ENCODE assay signal across 20 cellular contexts in the genomic region with DNA sequence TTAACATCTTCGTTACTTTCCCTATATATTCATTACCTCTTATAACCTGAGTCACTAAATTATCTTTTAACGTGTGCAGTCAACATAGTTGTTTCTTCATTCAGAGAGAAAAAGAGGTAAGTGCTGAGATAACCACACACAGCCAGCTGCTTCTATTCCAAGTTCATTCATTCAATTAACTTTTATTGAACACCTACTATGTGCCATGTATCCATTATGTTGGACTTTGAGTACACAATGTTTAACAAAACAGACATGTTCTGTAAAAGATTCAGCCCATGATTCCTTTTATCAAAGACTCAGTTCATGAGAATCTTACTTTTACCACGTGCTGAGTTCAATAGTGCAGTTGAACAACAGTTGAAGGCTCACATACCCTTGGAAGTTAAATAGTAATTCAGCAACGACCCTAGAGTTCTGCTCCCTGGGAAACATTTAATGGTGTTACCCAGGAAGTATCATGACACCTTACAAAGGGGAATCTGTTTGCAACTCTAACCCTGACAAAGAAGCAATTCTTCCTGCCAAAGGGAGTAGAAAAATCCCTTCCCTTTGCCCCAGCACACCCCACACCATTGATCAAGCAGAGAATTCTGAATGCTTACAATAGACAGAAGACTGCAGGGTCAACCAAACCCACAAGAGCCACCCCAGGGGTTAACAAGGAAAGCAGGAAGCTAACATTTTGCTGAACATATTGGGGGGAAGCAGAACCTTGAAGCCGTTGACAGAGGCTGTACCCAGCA.
DNase-seq lines count a peak whose midpoint lies in the region; ATAC-seq and TF ChIP-seq lines count a peak whose summit lies in the region.
"Had no signal": no experiment of that assay in that cellular context is flagged by ENCODE, and none has a peak within 500 bp of the region (broad histone marks: within the 10 kb centered on the region; RNA-seq: fewer than 3 reads in every experiment).

No MANE protein-coding gene starts in this region.

- TF ChIP-seq CTCF in epithelial cell of proximal tubule (conservative IDR thresholded peaks at IDR 0.05; ENCODE audit: low read depth, low read length) (no peak), nephron (IDR thresholded peaks at IDR 0.05; ENCODE audit: unreplicated experiment in 3 of 3) (no peak), MCF 10A (IDR thresholded peaks at IDR 0.05; ENCODE audit: unreplicated experiment) (no peak)

- intact Hi-C loops in MCF 10A (cut with micrococcal nuclease) = no loop called here

- no peak overlapping the region for H3K4me3 Mint-ChIP-seq in nephron
- no peak overlapping the region for H3K4me3 Mint-ChIP-seq in MCF 10A (ENCODE audit: unreplicated experiment)
- H3K4me3 Mint-ChIP-seq: CD4-positive, alpha-beta memory T cell had no signal

- H3K27me3 Mint-ChIP-seq in nephron (ENCODE audit: low read depth) = no peaks in the 10 kb centered on the region
- H3K27me3 Mint-ChIP-seq in MCF 10A (ENCODE audit: insufficient read depth, unreplicated experiment) = peaks cover 3% of the 10 kb centered on the region
- H3K27me3 Mint-ChIP-seq: CD4-positive, alpha-beta memory T cell had no signal

- no peak overlapping the region for H3K4me3 ChIP-seq in epithelial cell of proximal tubule (ENCODE audit: low read depth, low read length)
- H3K4me3 ChIP-seq: GM23248 had no signal

- POLR2A ChIA-PET in MCF 10A (lab: Yijun Ruan, JAX) = no interaction called here

- DNase-seq in AG08395 (ENCODE audit: low spot score) (peak; percentile 1), RPMI7951 (ENCODE audit: low read depth) (peak; percentile 50), epithelial cell of proximal tubule (ENCODE audit: low read depth) (peak; percentile 43), MCF 10A (ENCODE audit: unreplicated experiment) (no peak), DMS153 (lab: John Stamatoyannopoulos, UW) (no peak)
- no peak for DNase-seq in activated T-cell treated with anti-CD3 and anti-CD28 coated beads, Interleukin-2, amount 50 U/mL, for 48 hours
- DNase-seq: 8988T; CD4-positive, alpha-beta memory T cell; DMS79 treated with DMSO at 0.1 percent for 48 hours; GM23248; MM.1S; NCI-H1092 treated with DMSO at 0.1 percent for 48 hours; NCI-H1694; NCI-H2107; NCI-H2227 treated with DMSO at 0.1 percent for 48 hours; NCI-H524; Right ventricle myocardium superior had no signal

- H3K36me3 Mint-ChIP-seq in nephron (ENCODE audit: low read depth) = peaks cover 3% of the 10 kb centered on the region
- H3K36me3 Mint-ChIP-seq in MCF 10A (ENCODE audit: insufficient read depth, unreplicated experiment) = no peaks in the 10 kb centered on the region
- H3K36me3 Mint-ChIP-seq: CD4-positive, alpha-beta memory T cell had no signal

- CTCF ChIA-PET in MCF 10A (lab: Yijun Ruan, JAX) = no interaction called here

- H3K4me1 Mint-ChIP-seq in nephron = peaks cover 5% of the 10 kb centered on the region
- no peaks in the 10 kb centered on the region for H3K4me1 Mint-ChIP-seq in MCF 10A (ENCODE audit: insufficient read depth, unreplicated experiment)
- H3K4me1 Mint-ChIP-seq: CD4-positive, alpha-beta memory T cell had no signal

- peak overlapping the region in 2 of 3 experiments; percentile 13 to 77 for H3K27ac Mint-ChIP-seq in nephron
- H3K27ac Mint-ChIP-seq in MCF 10A (ENCODE audit: low read depth, unreplicated experiment) = no peak overlapping the region
- H3K27ac Mint-ChIP-seq: CD4-positive, alpha-beta memory T cell had no signal

- ATAC-seq in GM21423 (IDR thresholded peaks at IDR 0.05; ENCODE audit: unreplicated experiment) = no peak
- ATAC-seq: Panc1 had no signal

- H3K9me3 Mint-ChIP-seq in nephron = no peaks in the 10 kb centered on the region
- H3K9me3 Mint-ChIP-seq in MCF 10A (ENCODE audit: unreplicated experiment) = no peaks in the 10 kb centered on the region

- BruUV-seq in MCF 10A (replicated peaks; lab: Mats Ljungman, UMichigan) = no TSS peak

Comparison
In these comparisons a context has a peak if more than half of its experiments do, and no peak if none do; other contexts are left out.
1. DNase-seq: peak in AG08395 (single experiment), RPMI7951 (single experiment) and epithelial cell of proximal tubule (single experiment); none in MCF 10A (single experiment), DMS153 (single experiment) and activated T-cell treated with anti-CD3 and anti-CD28 coated beads, Interleukin-2, amount 50 U/mL, for 48 hours (0 of 2).